In genomic region chr2:68157002-68157401, GRCh38 we compare ENCODE assay signal across 8 cellular contexts. TPM values are rescaled to one million over a fixed set of nuclear protein-coding genes. Genes with fewer than 3 reads are reported as not detected.
A peak's percentile ranks its signal among the peaks of the same experiment; 100 is the strongest.
DNase-seq lines count a peak whose midpoint lies in the region; ATAC-seq and TF ChIP-seq lines count a peak whose summit lies in the region.

No MANE protein-coding gene starts in this region.

- 0% methylated on average over 28 of the region's 28 CpGs for WGBS in sigmoid colon, 2 donors

- H3K4me1 ChIP-seq in BE2C: no peaks in the 10 kb centered on the region
- H3K4me1 ChIP-seq in sigmoid colon: peaks cover 0 to 34% (median 26%) of the 10 kb centered on the region in 4 donors

- H3K27ac Mint-ChIP-seq in activated CD8-positive, alpha-beta T cell treated with anti-CD3 and anti-CD28 coated beads for 36 hours: peak overlapping the region; percentile 100

- POLR2A ChIA-PET in activated CD8-positive, alpha-beta T cell treated with anti-CD3 and anti-CD28 coated beads for 36 hours (lab: Charles Lee): interaction anchor here (1.0 to 2.5 kb wide), 7 partner anchors 10 to 97 kb away, joined by 3 to 15 read pairs (median 7); no protein-coding TSS in a partner anchor

- ATAC-seq in GM18907 (IDR thresholded peaks at IDR 0.05; ENCODE audit: unreplicated experiment) (peak; percentile 44), HG03103 (IDR thresholded peaks at IDR 0.05; ENCODE audit: low read depth, unreplicated experiment) (peak; percentile 18), left cardiac atrium (peak; percentile 31 to 63)
- ATAC-seq in activated CD8-positive, alpha-beta T cell treated with anti-CD3 and anti-CD28 coated beads for 36 hours: peak; percentile 43

- H3K27ac ChIP-seq in sigmoid colon: peak overlapping the region; percentile 84 to 93 (median 86)

- H3K36me3 Mint-ChIP-seq in activated CD8-positive, alpha-beta T cell treated with anti-CD3 and anti-CD28 coated beads for 36 hours (ENCODE audit: low read depth): peaks cover 26% of the 10 kb centered on the region

- no peaks in the 10 kb centered on the region for H3K27me3 ChIP-seq in BE2C
- no peaks in the 10 kb centered on the region for H3K27me3 ChIP-seq in sigmoid colon

- CTCF ChIA-PET in activated CD8-positive, alpha-beta T cell treated with anti-CD3 and anti-CD28 coated beads for 36 hours (lab: Charles Lee): interaction anchor here (1.2 to 2.9 kb wide), 7 partner anchors 11 to 125 kb away, joined by 3 to 22 read pairs (median 6); no protein-coding TSS in a partner anchor

- no peak for TF ChIP-seq POLR2A in sigmoid colon (IDR thresholded peaks at IDR 0.05)

- no peak for TF ChIP-seq CTCF in BE2C (IDR thresholded peaks at IDR 0.05; ENCODE audit: low read depth, low read length)
- TF ChIP-seq CTCF in activated CD8-positive, alpha-beta T cell treated with anti-CD3 and anti-CD28 coated beads for 36 hours (IDR thresholded peaks at IDR 0.05): no peak
- TF ChIP-seq CTCF in sigmoid colon (IDR thresholded peaks at IDR 0.05): no peak

- DNase-seq in BE2C (no peak), left cardiac atrium (no peak), sigmoid colon (no peak), CD1c-positive myeloid dendritic cell (ENCODE audit: extremely low spot score) (no peak), LoVo (ENCODE audit: low spot score) (no peak)
- no peak for DNase-seq in activated CD8-positive, alpha-beta T cell treated with anti-CD3 and anti-CD28 coated beads for 36 hours

- H3K27me3 Mint-ChIP-seq in activated CD8-positive, alpha-beta T cell treated with anti-CD3 and anti-CD28 coated beads for 36 hours: no peaks in the 10 kb centered on the region

- H3K4me3 Mint-ChIP-seq in activated CD8-positive, alpha-beta T cell treated with anti-CD3 and anti-CD28 coated beads for 36 hours: peak overlapping the region; percentile 97

- no peaks in the 10 kb centered on the region for H3K9me3 Mint-ChIP-seq in activated CD8-positive, alpha-beta T cell treated with anti-CD3 and anti-CD28 coated beads for 36 hours

- intact Hi-C loops in activated CD8-positive, alpha-beta T cell treated with anti-CD3 and anti-CD28 coated beads for 36 hours (cut with micrococcal nuclease): loop anchor here (5.0 kb wide), 1 partner anchor 95 kb away; the partner anchor contains the start of gene PPP3R1
- intact Hi-C loops in left cardiac atrium (cut with DNase I): no loop called here
- intact Hi-C loops in sigmoid colon (cut with DNase I): loop anchor here (1.0 kb wide), 1 partner anchor 95 kb away; the partner anchor contains the start of gene PPP3R1

- H3K9me3 ChIP-seq in BE2C: no peaks in the 10 kb centered on the region
- no peaks in the 10 kb centered on the region for H3K9me3 ChIP-seq in sigmoid colon

- no peak for TF ChIP-seq EP300 in sigmoid colon (IDR thresholded peaks at IDR 0.05)

- H3K4me1 Mint-ChIP-seq in activated CD8-positive, alpha-beta T cell treated with anti-CD3 and anti-CD28 coated beads for 36 hours (ENCODE audit: low read depth): peaks cover 49% of the 10 kb centered on the region

- H3K36me3 ChIP-seq in BE2C (peaks cover 4% of the 10 kb centered on the region; the same call in 1 of the 2 replicates), sigmoid colon (peaks cover 2 to 21% (median 5%) of the 10 kb centered on the region in 4 donors)

- peak overlapping the region; percentile 89 for H3K4me3 ChIP-seq in BE2C (ENCODE audit: low read depth, low read length)
- peak overlapping the region; percentile 74 to 93 (median 78) for H3K4me3 ChIP-seq in sigmoid colon

RNA-seq across cellular contexts. Expression of gene PNO1, which starts 0.7 kb away (rescaled TPM):
- 32.5 TPM for polyA plus RNA-seq in BE2C (2012; ENCODE audit: insufficient read depth, insufficient read length, low read depth)
- 10 to 100 TPM; 25.1 to 26.2 TPM for total RNA-seq in activated CD8-positive, alpha-beta T cell treated with anti-CD3 and anti-CD28 coated beads for 36 hours
- 10 to 100 TPM in 1 of 2 donors, 1 to 10 TPM in 1; 7.5 to 15.6 TPM for total RNA-seq in left cardiac atrium
- total RNA-seq in sigmoid colon: 10 to 100 TPM in 3 of 4 donors, 1 to 10 TPM in 1; 9.1 to 20.7 (median 17.2) TPM
- polyA plus RNA-seq in sigmoid colon: 10 to 100 TPM in 1 of 3 donors, 1 to 10 TPM in 2; 6.0 to 10.5 (median 7.9) TPM

Comparison
In these comparisons a context has a peak if more than half of its experiments do, and no peak if none do; other contexts are left out.
1. intact Hi-C loops: an anchor here in activated CD8-positive, alpha-beta T cell treated with anti-CD3 and anti-CD28 coated beads for 36 hours (5.0 kb wide) and sigmoid colon (1.0 kb wide); none called in left cardiac atrium.